In the genomic region with DNA sequence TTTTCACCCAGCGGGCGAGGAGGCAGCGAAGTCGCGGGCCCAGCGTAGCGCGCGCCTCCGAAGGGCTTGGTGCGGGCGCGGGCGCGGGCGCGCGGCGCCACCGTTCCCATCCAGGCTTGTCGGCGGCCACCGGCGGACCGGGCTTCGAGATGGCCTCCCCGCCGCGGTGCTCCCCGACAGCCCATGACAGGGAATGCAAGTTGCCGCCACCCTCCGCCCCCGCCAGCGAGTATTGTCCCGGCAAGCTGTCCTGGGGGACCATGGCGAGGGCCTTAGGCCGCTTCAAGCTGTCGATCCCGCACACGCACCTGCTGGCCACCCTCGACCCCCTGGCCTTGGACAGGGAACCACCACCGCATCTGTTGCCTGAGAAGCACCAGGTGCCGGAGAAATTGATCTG, we compare ENCODE assay signal across 27 cellular contexts. TPM values are rescaled to one million over a fixed set of nuclear protein-coding genes. Genes with fewer than 3 reads are reported as not detected.
DNase-seq lines count a peak whose midpoint lies in the region; ATAC-seq, FAIRE-seq and TF ChIP-seq lines count a peak whose summit lies in the region.
"Had no signal": no experiment of that assay in that cellular context is flagged by ENCODE, and none has a peak within 500 bp of the region (broad histone marks: within the 10 kb centered on the region; RNA-seq: fewer than 3 reads in every experiment).

A gene with protein sequence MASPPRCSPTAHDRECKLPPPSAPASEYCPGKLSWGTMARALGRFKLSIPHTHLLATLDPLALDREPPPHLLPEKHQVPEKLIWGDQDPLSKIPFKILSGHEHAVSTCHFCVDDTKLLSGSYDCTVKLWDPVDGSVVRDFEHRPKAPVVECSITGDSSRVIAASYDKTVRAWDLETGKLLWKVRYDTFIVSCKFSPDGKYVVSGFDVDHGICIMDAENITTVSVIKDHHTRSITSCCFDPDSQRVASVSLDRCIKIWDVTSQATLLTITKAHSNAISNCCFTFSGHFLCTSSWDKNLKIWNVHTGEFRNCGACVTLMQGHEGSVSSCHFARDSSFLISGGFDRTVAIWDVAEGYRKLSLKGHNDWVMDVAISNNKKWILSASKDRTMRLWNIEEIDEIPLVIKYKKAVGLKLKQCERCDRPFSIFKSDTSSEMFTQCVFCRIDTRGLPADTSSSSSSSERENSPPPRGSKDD (plus strand): TSS at position 94 of the 400 bp plus-strand sequence. CDS start 56 bp downstream, at position 150.

- DNase-seq in activated T-cell treated with anti-CD3 and anti-CD28 coated beads, Interleukin-2, amount 50 U/mL, for 24 hours: no peak
- no peak for DNase-seq in activated T-cell treated with anti-CD3 and anti-CD28 coated beads, Interleukin-2, amount 50 U/mL, for 1 hour
- DNase-seq in HepG2 (ENCODE audit: low spot score) (no peak), NCI-H2196 (lab: John Stamatoyannopoulos, UW; ENCODE audit: unreplicated experiment) (no peak), HuH-7 (ENCODE audit: low spot score) (no peak)
- DNase-seq: AML-193; C1 segment of cervical spinal cord; CD8-positive, alpha-beta T cell; GOT3; KBM-7; MM.1S; NCI-H1048; NCI-H1417 treated with DMSO at 0.1 percent for 48 hours; NCI-H1930; NCI-H345; NCI-H524; NCI-H774; NK-92 treated with Interleukin-12 subunit alpha and Interleukin-12 subunit beta, amount 100 ng/mL, for 24 hours had no signal

- POLR2A ChIA-PET in HepG2 (lab: Yijun Ruan, JAX): no interaction called here

- no peak for ATAC-seq in activated T-helper 17 cell treated with anti-CD3 and anti-CD28 coated beads, Interleukin-2, amount 50 U/mL, for 72 hours (replicated peaks)
- ATAC-seq in HepG2 (no peak), GM21360 (IDR thresholded peaks at IDR 0.05; ENCODE audit: unreplicated experiment) (no peak), HG02840 (IDR thresholded peaks at IDR 0.05; ENCODE audit: low FRiP score, unreplicated experiment) (no peak)
- ATAC-seq: CD8-positive, alpha-beta T cell had no signal

- H4K20me1 ChIP-seq in HepG2 (ENCODE audit: insufficient read depth, low read length): no peaks in the 10 kb centered on the region

- peak within 1 kb of the TSS; percentile 52 for H3K27ac Mint-ChIP-seq in activated T-cell treated with anti-CD3 and anti-CD28 coated beads, Interleukin-2, amount 50 U/mL, for 24 hours
- peak within 1 kb of the TSS; percentile 78 for H3K27ac Mint-ChIP-seq in activated T-helper 17 cell treated with anti-CD3 and anti-CD28 coated beads, Interleukin-2, amount 50 U/mL, for 72 hours
- H3K27ac Mint-ChIP-seq: CD8-positive, alpha-beta T cell had no signal

- H3K27me3 Mint-ChIP-seq in activated T-cell treated with anti-CD3 and anti-CD28 coated beads, Interleukin-2, amount 50 U/mL, for 24 hours: no peaks in the 10 kb centered on the region
- H3K27me3 Mint-ChIP-seq in activated T-helper 17 cell treated with anti-CD3 and anti-CD28 coated beads, Interleukin-2, amount 50 U/mL, for 72 hours: no peaks in the 10 kb centered on the region

- H3K9me3 Mint-ChIP-seq in activated T-cell treated with anti-CD3 and anti-CD28 coated beads, Interleukin-2, amount 50 U/mL, for 24 hours: no peaks in the 10 kb centered on the region
- no peaks in the 10 kb centered on the region for H3K9me3 Mint-ChIP-seq in activated T-helper 17 cell treated with anti-CD3 and anti-CD28 coated beads, Interleukin-2, amount 50 U/mL, for 72 hours
- H3K9me3 Mint-ChIP-seq: CD8-positive, alpha-beta T cell had no signal

- H3K27me3 ChIP-seq in HepG2 (ENCODE audit: control insufficient read depth in 1 of 2, insufficient read depth in 2 of 2, low read length in 2 of 2): no peaks in the 10 kb centered on the region; a peak in 1 of 5 replicates

- H3K36me3 Mint-ChIP-seq in activated T-cell treated with anti-CD3 and anti-CD28 coated beads, Interleukin-2, amount 50 U/mL, for 24 hours (ENCODE audit: low read depth): peaks cover 39% of the 10 kb centered on the region
- H3K36me3 Mint-ChIP-seq in activated T-helper 17 cell treated with anti-CD3 and anti-CD28 coated beads, Interleukin-2, amount 50 U/mL, for 72 hours (ENCODE audit: low read depth): peaks cover 35% of the 10 kb centered on the region

- TF ChIP-seq CTCF in HepG2 (CRISPR knock-in tag; IDR thresholded peaks at IDR 0.05): no peak

- peaks cover 12% of the 10 kb centered on the region for H3K4me1 ChIP-seq in HepG2 (ENCODE audit: insufficient read depth, low read length)

- H3K36me3 ChIP-seq in HepG2 (replicated peaks in 1 of 2; ENCODE audit: control insufficient read depth in 1 of 2, insufficient read depth in 2 of 2, low read length in 2 of 2): peaks cover 3 to 16% of the 10 kb centered on the region in 2 experiments; a peak in 4 of 5 replicates

- no peak within 1 kb of the TSS for H3K4me2 ChIP-seq in HepG2 (ENCODE audit: low read depth, low read length)

- in situ Hi-C loops in HepG2 (cut with HindIII; ENCODE audit: extremely low pct_ligation_motif_present, low pct_unique_long_range_greater_than_20kb): loop anchor here (25.0 kb wide), 1 partner anchor 445 kb away; the partner anchor contains the start of genes ANKRD27, NUDT19 and RGS9BP

- no peak for FAIRE-seq in HepG2 (lab: Jason Lieb, UNC)
- FAIRE-seq: G401.6, GM12892 had no signal

- H3K79me2 ChIP-seq in HepG2 (ENCODE audit: insufficient read depth, low read length): no peaks in the 10 kb centered on the region

- H3K9me3 ChIP-seq in HepG2 (ENCODE audit: low read length): no peaks in the 10 kb centered on the region

- intact Hi-C loops in HepG2 (cut with micrococcal nuclease; ENCODE audit: unreplicated experiment): no loop called here

- WGBS in HepG2 (ENCODE audit: low lambda C conversion rate): 96% methylated on average over 37 of the region's 43 CpGs

- H3K4me3 Mint-ChIP-seq in activated T-cell treated with anti-CD3 and anti-CD28 coated beads, Interleukin-2, amount 50 U/mL, for 24 hours: no peak within 1 kb of the TSS
- no peak within 1 kb of the TSS for H3K4me3 Mint-ChIP-seq in activated T-helper 17 cell treated with anti-CD3 and anti-CD28 coated beads, Interleukin-2, amount 50 U/mL, for 72 hours
- H3K4me3 Mint-ChIP-seq: CD8-positive, alpha-beta T cell had no signal

- CTCF ChIA-PET in HepG2 (lab: Yijun Ruan, JAX; ENCODE audit: low intra/inter-chr PET ratio, low total read pairs): no interaction called here

- no peak for TF ChIP-seq EP300 in HepG2 (IDR thresholded peaks at IDR 0.05; ENCODE audit: low read depth in 2 of 2, low read length in 2 of 2)
- no peak for TF ChIP-seq EP300 in HepG2 (CRISPR knock-in tag; IDR thresholded peaks at IDR 0.05; ENCODE audit: borderline replicate concordance)

- H3K4me1 Mint-ChIP-seq in activated T-cell treated with anti-CD3 and anti-CD28 coated beads, Interleukin-2, amount 50 U/mL, for 24 hours (ENCODE audit: low read depth): peaks cover 5% of the 10 kb centered on the region
- peaks cover 5% of the 10 kb centered on the region for H3K4me1 Mint-ChIP-seq in activated T-helper 17 cell treated with anti-CD3 and anti-CD28 coated beads, Interleukin-2, amount 50 U/mL, for 72 hours

- BruUV-seq in HepG2 (replicated peaks; lab: Mats Ljungman, UMichigan): no TSS peak

- TF ChIP-seq POLR2A in HepG2 (IDR thresholded peaks at IDR 0.05; ENCODE audit: insufficient read depth in 1 of 2, low read depth in 2 of 2, low read length in 2 of 2): no peak

- H3K9ac ChIP-seq in HepG2 (ENCODE audit: insufficient read depth, low read depth, low read length): no peak within 1 kb of the TSS

- TF ChIP-seq RAD21 in HepG2 (CRISPR knock-in tag; IDR thresholded peaks at IDR 0.05): no peak

- H2AFZ ChIP-seq in HepG2 (ENCODE audit: low read length): no peak within 1 kb of the TSS

- no peak within 1 kb of the TSS for H3K4me3 ChIP-seq in HepG2 (replicated peaks in 1 of 3; ENCODE audit: insufficient read depth in 1 of 3, low read depth in 2 of 3, low read length in 3 of 3)

- no peak within 1 kb of the TSS for H3K27ac ChIP-seq in HepG2 (ENCODE audit: extremely low read length, insufficient read depth, low read length)
- H3K27ac ChIP-seq: 22Rv1 had no signal

TF ChIP-seq in HepG2, 621 proteins besides CTCF, POLR2A, EP300 and RAD21:
- TF ChIP-seq ZNF766 (CRISPR knock-in tag; IDR thresholded peaks at IDR 0.05; ENCODE audit: borderline replicate concordance): no peak
- TF ChIP-seq RBM39 (IDR thresholded peaks at IDR 0.05; ENCODE audit: low read depth, low read length, poor library complexity, severe bottlenecking): peak; percentile 25
- TF ChIP-seq SALL2 (CRISPR knock-in tag; IDR thresholded peaks at IDR 0.05): no peak

RNA-seq across cellular contexts. Expression of the gene that starts here (rescaled TPM):
- total RNA-seq in activated T-helper 17 cell treated with anti-CD3 and anti-CD28 coated beads, Interleukin-2, amount 50 U/mL, for 72 hours: under 1 TPM in 1 of 2 donors, not detected in 1; 0.58 TPM
- not detected in 2 replicates for total RNA-seq in HepG2 (2016; rRNA removed; fragmentation: Illumina TruSeq; extraction: Trizol)
- total RNA-seq in HepG2 (2016; cell fraction: cytosol; rRNA removed; fragmentation: Illumina TruSeq; extraction: Trizol; ENCODE audit: low read depth): not detected in 2 replicates
- 0.09 TPM in 1 of 2 replicates, not detected in the other for total RNA-seq in HepG2 (2016; cell fraction: insoluble cytoplasmic fraction; rRNA removed; fragmentation: Illumina TruSeq; extraction: Trizol)
- total RNA-seq in HepG2 (2016; cell fraction: membrane; rRNA removed; fragmentation: Illumina TruSeq; extraction: Trizol): not detected in 2 replicates
- total RNA-seq in HepG2 (2016; cell fraction: nucleus; rRNA removed; fragmentation: Illumina TruSeq; extraction: Trizol): not detected in 2 replicates
- polyA plus RNA-seq in HepG2 (2011; rRNA removed): 0.09 TPM in 1 of 2 replicates, not detected in the other
- not detected in 2 replicates for polyA plus RNA-seq in HepG2 (2011; cell fraction: cytosol; rRNA removed)
- 0.07 TPM in 1 of 2 replicates, not detected in the other for polyA plus RNA-seq in HepG2 (2011; cell fraction: nucleus; rRNA removed)
- polyA plus RNA-seq in HepG2 (2012): 0.12 and 0.20 TPM in 2 replicates
- not detected in 2 replicates for polyA plus RNA-seq in HepG2 (2016; cell fraction: cytosol; fragmentation: Illumina TruSeq; extraction: Trizol; ENCODE audit: low read depth)
- not detected in 2 replicates for polyA plus RNA-seq in HepG2 (2016; cell fraction: insoluble cytoplasmic fraction; fragmentation: Illumina TruSeq; extraction: Trizol; ENCODE audit: low read depth)
- polyA plus RNA-seq in HepG2 (2016; cell fraction: membrane; fragmentation: Illumina TruSeq; extraction: Trizol; ENCODE audit: low read depth): not detected in 2 replicates
- polyA plus RNA-seq in HepG2 (2016; cell fraction: nucleus; fragmentation: Illumina TruSeq; extraction: Trizol; ENCODE audit: insufficient read depth, low read depth): not detected in 2 replicates
- 0.26 TPM in 1 of 2 replicates, not detected in the other for polyA minus RNA-seq in HepG2 (2011; rRNA and poly(A)+ RNA removed; ENCODE audit: low replicate concordance)
- polyA minus RNA-seq in HepG2 (2011; cell fraction: cytosol; rRNA and poly(A)+ RNA removed): not detected in 2 replicates
- not detected in 2 replicates for polyA minus RNA-seq in HepG2 (2011; cell fraction: nucleus; rRNA and poly(A)+ RNA removed)
- total RNA-seq: Calu3; CD8-positive, alpha-beta T cell; Daoy had no signal
- polyA plus RNA-seq: AG04450 had no signal
